Comparison of ENCODE assay signal across 19 cellular contexts in genomic region chr19:40864739-40865496, GRCh38. TPM values are rescaled to one million over a fixed set of nuclear protein-coding genes. Genes with fewer than 3 reads are reported as not detected.
"Had no signal": no experiment of that assay in that cellular context is flagged by ENCODE, and none has a peak within 500 bp of the region (broad histone marks: within the 10 kb centered on the region; RNA-seq: fewer than 3 reads in every experiment).

No MANE protein-coding gene starts in this region.

RNA-seq across cellular contexts. Expression of gene CYP2A6, which starts 14.7 kb away (rescaled TPM):
- total RNA-seq: activated CD4-positive, alpha-beta memory T cell treated with anti-CD3 and anti-CD28 coated beads for 36 hours; activated CD4-positive, alpha-beta T cell treated with anti-CD3 and anti-CD28 coated beads, Interleukin-2, amount 10 ng/mL, durations not matched to agents 24 days and 14 days; activated CD8-positive, alpha-beta memory T cell treated with anti-CD3 and anti-CD28 coated beads for 36 hours; activated naive CD4-positive, alpha-beta T cell treated with anti-CD3 and anti-CD28 coated beads for 36 hours; activated T-helper 1 cell treated with anti-CD3 and anti-CD28 coated beads, Interleukin-12 subunit alpha, Interleukin-12 subunit beta, Interleukin-2, Interleukin-4 antibody, amounts not matched to agents 30 ng/mL and 10 ng/mL and 1 ng/mL, durations not matched to agents 14 hours and 24 hours and 36 hours; ascending aorta; cardiac septum; cerebellum; fibroblast of lung; glomerular endothelial cell; heart right ventricle; sciatic nerve; T-helper 2 cell treated with Interferon-gamma antibody and Interleukin-4, amounts not matched to agents 100 ng/mL and 5 ng/mL, for 36 hours had no signal
- polyA plus RNA-seq: esophagus, fibroblast of lung, heart right ventricle, neural cell had no signal

RNA-seq across cellular contexts. Expression of gene CYP2A7, which starts 17.1 kb away (rescaled TPM):
- total RNA-seq: activated CD4-positive, alpha-beta memory T cell treated with anti-CD3 and anti-CD28 coated beads for 36 hours; activated CD4-positive, alpha-beta T cell treated with anti-CD3 and anti-CD28 coated beads, Interleukin-2, amount 10 ng/mL, durations not matched to agents 24 days and 14 days; activated CD8-positive, alpha-beta memory T cell treated with anti-CD3 and anti-CD28 coated beads for 36 hours; activated naive CD4-positive, alpha-beta T cell treated with anti-CD3 and anti-CD28 coated beads for 36 hours; activated naive CD8-positive, alpha-beta T cell treated with anti-CD3 and anti-CD28 coated beads for 36 hours; activated T-helper 1 cell treated with anti-CD3 and anti-CD28 coated beads, Interleukin-12 subunit alpha, Interleukin-12 subunit beta, Interleukin-2, Interleukin-4 antibody, amounts not matched to agents 30 ng/mL and 10 ng/mL and 1 ng/mL, durations not matched to agents 14 hours and 24 hours and 36 hours; adrenal gland; ascending aorta; cardiac septum; cerebellum; fibroblast of lung; glomerular endothelial cell; heart right ventricle; prostate gland; sciatic nerve; T-cell; T-helper 2 cell treated with Interferon-gamma antibody and Interleukin-4, amounts not matched to agents 100 ng/mL and 5 ng/mL, for 36 hours had no signal
- polyA plus RNA-seq: adrenal gland, fibroblast of lung, heart right ventricle, neural cell had no signal
